In the genomic region with DNA sequence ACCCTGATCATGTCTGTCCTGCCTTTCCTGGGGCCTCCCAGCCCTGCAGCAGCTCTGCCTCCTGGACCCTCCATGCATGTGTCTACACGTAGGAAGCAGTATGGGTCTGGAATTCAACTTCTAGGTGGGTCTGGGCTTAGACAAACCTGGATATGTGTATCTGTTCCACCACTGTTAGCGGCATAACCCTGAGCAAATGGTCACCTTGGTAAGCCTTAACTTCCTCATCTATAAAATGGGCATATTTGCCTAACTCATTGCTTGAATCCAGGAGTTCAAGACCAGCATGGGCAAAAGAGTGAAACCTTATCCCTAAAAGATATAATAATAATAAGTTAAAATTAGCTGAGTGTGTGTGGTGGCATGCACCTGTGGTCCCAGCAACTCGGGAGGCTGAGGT, we compare ENCODE assay signal across 1 cellular context.
TF ChIP-seq lines count a peak whose summit lies in the region.

No MANE protein-coding gene starts in this region.

TF ChIP-seq in HepG2, 621 proteins besides CTCF, POLR2A, EP300 and RAD21 (continued from another document):
- TF ChIP-seq, protein P1, sequence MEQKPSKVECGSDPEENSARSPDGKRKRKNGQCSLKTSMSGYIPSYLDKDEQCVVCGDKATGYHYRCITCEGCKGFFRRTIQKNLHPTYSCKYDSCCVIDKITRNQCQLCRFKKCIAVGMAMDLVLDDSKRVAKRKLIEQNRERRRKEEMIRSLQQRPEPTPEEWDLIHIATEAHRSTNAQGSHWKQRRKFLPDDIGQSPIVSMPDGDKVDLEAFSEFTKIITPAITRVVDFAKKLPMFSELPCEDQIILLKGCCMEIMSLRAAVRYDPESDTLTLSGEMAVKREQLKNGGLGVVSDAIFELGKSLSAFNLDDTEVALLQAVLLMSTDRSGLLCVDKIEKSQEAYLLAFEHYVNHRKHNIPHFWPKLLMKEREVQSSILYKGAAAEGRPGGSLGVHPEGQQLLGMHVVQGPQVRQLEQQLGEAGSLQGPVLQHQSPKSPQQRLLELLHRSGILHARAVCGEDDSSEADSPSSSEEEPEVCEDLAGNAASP (CRISPR knock-in tag; IDR thresholded peaks at IDR 0.05; ENCODE audit: borderline replicate concordance) = no peak
- TF ChIP-seq, protein P2, sequence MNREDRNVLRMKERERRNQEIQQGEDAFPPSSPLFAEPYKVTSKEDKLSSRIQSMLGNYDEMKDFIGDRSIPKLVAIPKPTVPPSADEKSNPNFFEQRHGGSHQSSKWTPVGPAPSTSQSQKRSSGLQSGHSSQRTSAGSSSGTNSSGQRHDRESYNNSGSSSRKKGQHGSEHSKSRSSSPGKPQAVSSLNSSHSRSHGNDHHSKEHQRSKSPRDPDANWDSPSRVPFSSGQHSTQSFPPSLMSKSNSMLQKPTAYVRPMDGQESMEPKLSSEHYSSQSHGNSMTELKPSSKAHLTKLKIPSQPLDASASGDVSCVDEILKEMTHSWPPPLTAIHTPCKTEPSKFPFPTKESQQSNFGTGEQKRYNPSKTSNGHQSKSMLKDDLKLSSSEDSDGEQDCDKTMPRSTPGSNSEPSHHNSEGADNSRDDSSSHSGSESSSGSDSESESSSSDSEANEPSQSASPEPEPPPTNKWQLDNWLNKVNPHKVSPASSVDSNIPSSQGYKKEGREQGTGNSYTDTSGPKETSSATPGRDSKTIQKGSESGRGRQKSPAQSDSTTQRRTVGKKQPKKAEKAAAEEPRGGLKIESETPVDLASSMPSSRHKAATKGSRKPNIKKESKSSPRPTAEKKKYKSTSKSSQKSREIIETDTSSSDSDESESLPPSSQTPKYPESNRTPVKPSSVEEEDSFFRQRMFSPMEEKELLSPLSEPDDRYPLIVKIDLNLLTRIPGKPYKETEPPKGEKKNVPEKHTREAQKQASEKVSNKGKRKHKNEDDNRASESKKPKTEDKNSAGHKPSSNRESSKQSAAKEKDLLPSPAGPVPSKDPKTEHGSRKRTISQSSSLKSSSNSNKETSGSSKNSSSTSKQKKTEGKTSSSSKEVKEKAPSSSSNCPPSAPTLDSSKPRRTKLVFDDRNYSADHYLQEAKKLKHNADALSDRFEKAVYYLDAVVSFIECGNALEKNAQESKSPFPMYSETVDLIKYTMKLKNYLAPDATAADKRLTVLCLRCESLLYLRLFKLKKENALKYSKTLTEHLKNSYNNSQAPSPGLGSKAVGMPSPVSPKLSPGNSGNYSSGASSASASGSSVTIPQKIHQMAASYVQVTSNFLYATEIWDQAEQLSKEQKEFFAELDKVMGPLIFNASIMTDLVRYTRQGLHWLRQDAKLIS (CRISPR knock-in tag; IDR thresholded peaks at IDR 0.05) = no peak
TF ChIP-seq in HepG2: peak in this region for 1.
